ENCODE assay signal across 1 cellular context in the genomic region with DNA sequence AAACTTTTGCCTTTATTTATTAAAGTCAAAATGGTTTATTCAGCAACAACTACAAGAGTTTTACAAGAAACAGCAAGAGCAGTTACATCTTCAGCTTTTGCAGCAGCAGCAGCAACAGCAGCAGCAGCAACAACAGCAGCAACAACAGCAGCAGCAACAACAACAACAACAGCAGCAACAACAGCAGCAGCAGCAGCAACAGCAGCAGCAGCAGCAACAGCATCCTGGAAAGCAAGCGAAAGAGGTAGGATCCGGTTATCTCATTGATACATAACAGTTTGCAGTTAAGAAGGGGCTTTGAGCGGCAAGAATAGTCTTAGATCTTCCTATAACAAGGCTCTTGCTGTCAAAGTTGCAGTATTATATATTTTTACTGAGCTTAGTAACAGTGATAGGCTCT.
TF ChIP-seq lines count a peak whose summit lies in the region.

No MANE protein-coding gene starts in this region.

TF ChIP-seq in HEK293, 187 proteins besides CTCF, POLR2A, EP300 and RAD21 (continued from another document):
- TF ChIP-seq OSR2 (tag by site-specific recombination; IDR thresholded peaks at IDR 0.05) = peak; percentile 26; the same call in 1 of the 2 replicates
- TF ChIP-seq ZNF140 (tag by site-specific recombination; IDR thresholded peaks at IDR 0.05) = no peak
TF ChIP-seq in HEK293: peak in this region for 1.
